ENCODE assay signal across 29 cellular contexts in the genomic region with DNA sequence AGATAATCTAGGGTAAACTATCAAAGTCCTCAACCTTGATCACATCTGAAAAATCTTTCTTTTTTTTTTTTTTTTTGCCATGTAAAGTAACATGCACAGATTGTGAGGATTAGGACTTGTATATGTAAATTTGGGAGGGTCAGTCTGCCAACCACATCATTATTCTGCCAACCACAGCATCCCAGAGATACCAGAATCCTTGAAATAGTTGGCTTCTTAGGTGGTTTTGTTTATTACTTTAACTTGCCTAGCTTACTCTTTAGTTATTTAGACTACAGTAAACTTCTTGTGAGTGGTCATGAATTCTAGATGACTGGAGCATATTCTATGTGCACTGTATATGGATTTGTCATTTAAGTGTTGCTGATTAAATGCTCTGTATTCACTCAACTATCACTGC.
"Had no signal": no experiment of that assay in that cellular context is flagged by ENCODE, and none has a peak within 500 bp of the region (broad histone marks: within the 10 kb centered on the region; RNA-seq: fewer than 3 reads in every experiment).

No MANE protein-coding gene starts in this region.

- H3K36me3 Mint-ChIP-seq: activated naive CD4-positive, alpha-beta T cell treated with anti-CD3 and anti-CD28 coated beads, Interleukin-2, amount 10 ng/mL, durations not matched to agents 7 days and 5 days; mesothelial cell of epicardium; naive thymus-derived CD4-positive, alpha-beta T cell had no signal

- H3K4me1 Mint-ChIP-seq: activated CD4-positive, alpha-beta memory T cell treated with anti-CD3 and anti-CD28 coated beads, Interleukin-2, amount 10 ng/mL, durations not matched to agents 7 days and 5 days; activated CD4-positive, alpha-beta T cell treated with anti-CD3 and anti-CD28 coated beads, Interleukin-2, amount 10 ng/mL, durations not matched to agents 7 days and 5 days; activated naive CD4-positive, alpha-beta T cell treated with anti-CD3 and anti-CD28 coated beads, Interleukin-2, amount 10 ng/mL, durations not matched to agents 7 days and 5 days; central memory CD8-positive, alpha-beta T cell; T-helper 17 cell had no signal

- FAIRE-seq: bronchial epithelial cell, keratinocyte had no signal

- H3K27ac Mint-ChIP-seq: activated CD4-positive, alpha-beta memory T cell treated with anti-CD3 and anti-CD28 coated beads, Interleukin-2, amount 10 ng/mL, durations not matched to agents 7 days and 5 days; activated CD4-positive, alpha-beta T cell treated with anti-CD3 and anti-CD28 coated beads, Interleukin-2, amount 10 ng/mL, durations not matched to agents 7 days and 5 days; activated naive CD4-positive, alpha-beta T cell treated with anti-CD3 and anti-CD28 coated beads, Interleukin-2, amount 10 ng/mL, durations not matched to agents 7 days and 5 days; activated naive CD8-positive, alpha-beta T cell treated with anti-CD3 and anti-CD28 coated beads, Interleukin-2, amount 10 ng/mL, durations not matched to agents 7 days and 5 days; activated T-cell treated with anti-CD3 and anti-CD28 coated beads, Interleukin-2, amount 50 U/mL, for 24 hours; dendritic cell treated with granulocyte-macrophage colony-stimulating factor and Interleukin-4, amounts not matched to agents 40 ng/mL and 50 ng/mL, for 4 days; mesothelial cell of epicardium; naive thymus-derived CD4-positive, alpha-beta T cell; stimulated activated naive CD8-positive, alpha-beta T cell treated with anti-CD3 and anti-CD28 coated beads, Interleukin-15, Interleukin-2, amounts not matched to agents 100 ng/mL and 50 ng/mL, for 24 hours; T-helper 17 cell had no signal

- H3K27me3 ChIP-seq: gastroesophageal sphincter, right atrium auricular region, uterus had no signal

- H3K27me3 Mint-ChIP-seq: activated CD4-positive, alpha-beta memory T cell treated with anti-CD3 and anti-CD28 coated beads, Interleukin-2, amount 10 ng/mL, durations not matched to agents 7 days and 5 days; activated CD4-positive, alpha-beta T cell treated with anti-CD3 and anti-CD28 coated beads, Interleukin-2, amount 10 ng/mL, durations not matched to agents 7 days and 5 days; activated T-cell treated with anti-CD3 and anti-CD28 coated beads, Interleukin-2, amount 50 U/mL, for 24 hours had no signal

- H3K27ac ChIP-seq: gastroesophageal sphincter, right atrium auricular region, thoracic aorta, uterus had no signal

- H3K4me1 ChIP-seq: gastroesophageal sphincter, right atrium auricular region, uterus had no signal

- H3K9me3 Mint-ChIP-seq: activated CD4-positive, alpha-beta memory T cell treated with anti-CD3 and anti-CD28 coated beads, Interleukin-2, amount 10 ng/mL, durations not matched to agents 7 days and 5 days; activated CD4-positive, alpha-beta T cell treated with anti-CD3 and anti-CD28 coated beads, Interleukin-2, amount 10 ng/mL, durations not matched to agents 7 days and 5 days; activated naive CD4-positive, alpha-beta T cell treated with anti-CD3 and anti-CD28 coated beads, Interleukin-2, amount 10 ng/mL, durations not matched to agents 7 days and 5 days; activated naive CD8-positive, alpha-beta T cell treated with anti-CD3 and anti-CD28 coated beads, Interleukin-2, amount 10 ng/mL, durations not matched to agents 7 days and 5 days; activated T-cell treated with anti-CD3 and anti-CD28 coated beads, Interleukin-2, amount 50 U/mL, for 24 hours; central memory CD8-positive, alpha-beta T cell; stimulated activated naive CD8-positive, alpha-beta T cell treated with anti-CD3 and anti-CD28 coated beads, Interleukin-15, Interleukin-2, amounts not matched to agents 100 ng/mL and 50 ng/mL, for 24 hours had no signal

- H3K36me3 ChIP-seq: gastroesophageal sphincter, right atrium auricular region, thoracic aorta, uterus had no signal

- H3K4me3 Mint-ChIP-seq: activated CD4-positive, alpha-beta memory T cell treated with anti-CD3 and anti-CD28 coated beads, Interleukin-2, amount 10 ng/mL, durations not matched to agents 7 days and 5 days; activated CD4-positive, alpha-beta T cell treated with anti-CD3 and anti-CD28 coated beads, Interleukin-2, amount 10 ng/mL, durations not matched to agents 7 days and 5 days; activated naive CD4-positive, alpha-beta T cell treated with anti-CD3 and anti-CD28 coated beads, Interleukin-2, amount 10 ng/mL, durations not matched to agents 7 days and 5 days; activated naive CD8-positive, alpha-beta T cell treated with anti-CD3 and anti-CD28 coated beads, Interleukin-2, amount 10 ng/mL, durations not matched to agents 7 days and 5 days; activated T-cell treated with anti-CD3 and anti-CD28 coated beads, Interleukin-2, amount 50 U/mL, for 24 hours; central memory CD8-positive, alpha-beta T cell; dendritic cell treated with granulocyte-macrophage colony-stimulating factor and Interleukin-4, amounts not matched to agents 40 ng/mL and 50 ng/mL, for 4 days; mesothelial cell of epicardium; naive thymus-derived CD4-positive, alpha-beta T cell; neural crest cell; stimulated activated naive CD8-positive, alpha-beta T cell treated with anti-CD3 and anti-CD28 coated beads, Interleukin-15, Interleukin-2, amounts not matched to agents 100 ng/mL and 50 ng/mL, for 24 hours; T-helper 17 cell had no signal

- ATAC-seq: gastroesophageal sphincter; left colon; naive thymus-derived CD4-positive, alpha-beta T cell; T-helper 17 cell had no signal

- H3K4me3 ChIP-seq: gastroesophageal sphincter, right atrium auricular region, thoracic aorta, uterus had no signal

- DNase-seq: activated CD4-positive, alpha-beta memory T cell treated with anti-CD3 and anti-CD28 coated beads, Interleukin-2, amount 10 ng/mL, durations not matched to agents 7 days and 5 days; activated CD4-positive, alpha-beta T cell treated with anti-CD3 and anti-CD28 coated beads for 1 hour; activated CD4-positive, alpha-beta T cell treated with anti-CD3 and anti-CD28 coated beads, Interleukin-2, amount 10 ng/mL, durations not matched to agents 7 days and 5 days; activated CD8-positive, alpha-beta memory T cell treated with anti-CD3 and anti-CD28 coated beads, Interleukin-2, amount 50 U/mL, for 48 hours; activated gamma-delta T cell; activated naive CD4-positive, alpha-beta T cell treated with anti-CD3 and anti-CD28 coated beads, Interleukin-2, amount 10 ng/mL, durations not matched to agents 7 days and 5 days; activated naive CD8-positive, alpha-beta T cell treated with anti-CD3 and anti-CD28 coated beads, Interleukin-2, amount 10 ng/mL, durations not matched to agents 7 days and 5 days; activated T-cell treated with anti-CD3 and anti-CD28 coated beads, Interleukin-2, amount 50 U/mL, for 24 hours; amygdala; head of caudate nucleus; hippocampal formation; left colon; naive thymus-derived CD4-positive, alpha-beta T cell; occipital lobe; stimulated activated CD4-positive, alpha-beta T cell treated with anti-CD3 and anti-CD28 coated beads, Interleukin-2, amount 100 ng/mL, for 48 hours; T-helper 17 cell; T1000; trophoblast cell; uterus had no signal

- H3K9me3 ChIP-seq: gastroesophageal sphincter, right atrium auricular region, thoracic aorta, uterus had no signal
